1 cellular context compared by ENCODE assay signal in genomic region chr9:131701789-131702337, GRCh38.
TF ChIP-seq lines count a peak whose summit lies in the region.

No MANE protein-coding gene starts in this region.

TF ChIP-seq in HepG2, 621 proteins besides CTCF, POLR2A, EP300 and RAD21:
- TF ChIP-seq ZNF234 (CRISPR knock-in tag; conservative IDR thresholded peaks at IDR 0.05) = no peak
- TF ChIP-seq ZNF552 (CRISPR knock-in tag; IDR thresholded peaks at IDR 0.05; ENCODE audit: borderline replicate concordance) = no peak
- no peak for TF ChIP-seq ZBTB1 (CRISPR knock-in tag; IDR thresholded peaks at IDR 0.05; ENCODE audit: borderline replicate concordance)
- TF ChIP-seq TBL1XR1 (IDR thresholded peaks at IDR 0.05; ENCODE audit: borderline replicate concordance, low read length, partially characterized antibody) = no peak
- no peak for TF ChIP-seq ZNF83 (CRISPR knock-in tag; IDR thresholded peaks at IDR 0.05; ENCODE audit: borderline replicate concordance)
- TF ChIP-seq MIER2 (CRISPR knock-in tag; IDR thresholded peaks at IDR 0.05) = no peak
- no peak for TF ChIP-seq ZNF598 (CRISPR knock-in tag; IDR thresholded peaks at IDR 0.05; ENCODE audit: borderline replicate concordance)
- TF ChIP-seq HBP1 (CRISPR knock-in tag; IDR thresholded peaks at IDR 0.05; ENCODE audit: low read depth) = no peak
- no peak for TF ChIP-seq SP2 (CRISPR knock-in tag; IDR thresholded peaks at IDR 0.05)
TF ChIP-seq in HepG2: peak in this region for 0.
